ENCODE assay signal across 27 cellular contexts in genomic region chr19:51034704-51035103, GRCh38. TPM values are rescaled to one million over a fixed set of nuclear protein-coding genes. Genes with fewer than 3 reads are reported as not detected.
A peak's percentile ranks its signal among the peaks of the same experiment; 100 is the strongest.
DNase-seq lines count a peak whose midpoint lies in the region; ATAC-seq, FAIRE-seq and TF ChIP-seq lines count a peak whose summit lies in the region.
"Had no signal": no experiment of that assay in that cellular context is flagged by ENCODE, and none has a peak within 500 bp of the region (broad histone marks: within the 10 kb centered on the region; RNA-seq: fewer than 3 reads in every experiment).

Gene KLK12 (minus strand): TSS chr19:51035002. CDS start chr19:51034621, 381 bp downstream.

- no peak within 1 kb of the TSS for H3K27ac ChIP-seq in PC-9
- H3K27ac ChIP-seq in kidney (ENCODE audit: low read depth in 2 of 2, low read length in 2 of 2): no peak within 1 kb of the TSS
- H3K27ac ChIP-seq: dorsolateral prefrontal cortex, foreskin keratinocyte, SK-N-MC, spleen, WERI-Rb-1 had no signal

- CTCF ChIA-PET in PC-9 (lab: Charles Lee): interaction anchor here (0.6 kb wide), 1 partner anchor 329 kb away, joined by 3 read pairs; no protein-coding TSS in a partner anchor

- FAIRE-seq in kidney (lab: Jason Lieb, UNC): no peak

- no peak within 1 kb of the TSS for H2AFZ ChIP-seq in PC-9

- H3K4me1 ChIP-seq in PC-9 (replicated peaks; ENCODE audit: insufficient read depth) (no peaks in the 10 kb centered on the region), kidney (ENCODE audit: control insufficient read depth in 1 of 2, insufficient read depth in 1 of 2, low read depth in 1 of 2, low read length in 2 of 2) (no peaks in the 10 kb centered on the region)
- H3K4me1 ChIP-seq: spleen had no signal

- H3K4me1 Mint-ChIP-seq in progenitor cell of endocrine pancreas (ENCODE audit: low read depth): peaks cover 3% of the 10 kb centered on the region
- H3K4me1 Mint-ChIP-seq: activated naive CD8-positive, alpha-beta T cell treated with anti-CD3 and anti-CD28 coated beads, Interleukin-2, amount 10 ng/mL, durations not matched to agents 7 days and 5 days; CD8-positive, alpha-beta memory T cell had no signal

- H3F3A ChIP-seq in PC-9 (ENCODE audit: insufficient read depth, low read depth): no peaks in the 10 kb centered on the region

- BruUV-seq in PC-9 (replicated peaks; lab: Mats Ljungman, UMichigan): no TSS peak

- no peak within 1 kb of the TSS for H3K9ac ChIP-seq in kidney (ENCODE audit: low read length in 2 of 2)

- H3K4me3 ChIP-seq in PC-9 (no peak within 1 kb of the TSS), kidney (ENCODE audit: low read length in 2 of 2) (no peak within 1 kb of the TSS)
- H3K4me3 ChIP-seq: dorsolateral prefrontal cortex, SK-N-MC, spleen had no signal

- peaks cover 26% of the 10 kb centered on the region for H3K27me3 Mint-ChIP-seq in progenitor cell of endocrine pancreas

- no peaks in the 10 kb centered on the region for H3K27me3 ChIP-seq in PC-9 (ENCODE audit: insufficient read depth, low read depth)
- H3K27me3 ChIP-seq: foreskin keratinocyte had no signal

- H3K9me3 ChIP-seq in PC-9 (ENCODE audit: insufficient read depth, low read depth): no peaks in the 10 kb centered on the region
- no peaks in the 10 kb centered on the region for H3K9me3 ChIP-seq in kidney (ENCODE audit: control insufficient read depth in 1 of 2, low read length in 2 of 2)
- H3K9me3 ChIP-seq: spleen had no signal

- H3K4me2 ChIP-seq in PC-9: 0 out of 2 replicates have a peak within 1 kb of the TSS, but pooled peaks have one; percentile 4

- intact Hi-C loops in PC-9 (cut with micrococcal nuclease; ENCODE audit: unreplicated experiment): no loop called here
- intact Hi-C loops in kidney (cut with DNase I): no loop called here

- TF ChIP-seq CTCF in PC-9 (conservative IDR thresholded peaks at IDR 0.05): no peak
- no peak for TF ChIP-seq CTCF in progenitor cell of endocrine pancreas (IDR thresholded peaks at IDR 0.05; ENCODE audit: unreplicated experiment)
- TF ChIP-seq CTCF in kidney (IDR thresholded peaks at IDR 0.05; ENCODE audit: borderline replicate concordance, extremely low read depth, insufficient read depth): no peak

- H3K36me3 ChIP-seq in PC-9 (ENCODE audit: low read depth) (no peaks in the 10 kb centered on the region), kidney (ENCODE audit: control insufficient read depth in 1 of 2, insufficient read depth in 2 of 2, low read length in 2 of 2) (no peaks in the 10 kb centered on the region)
- H3K36me3 ChIP-seq: spleen, WERI-Rb-1 had no signal

- POLR2A ChIA-PET in PC-9 (lab: Charles Lee; ENCODE audit: unreplicated experiment): interaction anchor here (0.6 kb wide), 1 partner anchor 32 kb away, joined by 3 read pairs; no protein-coding TSS in a partner anchor

- DNase-seq in NCI-H1417 (lab: John Stamatoyannopoulos, UW) (peak; percentile 26 to 74 (median 56)), NCI-H1417 treated with DMSO at 0.1 percent for 48 hours (lab: John Stamatoyannopoulos, UW) (no peak), HT-29 (ENCODE audit: low spot score) (peak; percentile 71), PC-9 (peak in 1 of 2 experiments; percentile 37), progenitor cell of endocrine pancreas (ENCODE audit: low spot score, unreplicated experiment) (no peak), superior temporal gyrus (ENCODE audit: extremely low spot score) (no peak), kidney (no peak)
- DNase-seq: 8988T; activated naive CD8-positive, alpha-beta T cell treated with anti-CD3 and anti-CD28 coated beads, Interleukin-2, amount 10 ng/mL, durations not matched to agents 7 days and 5 days; CD8-positive, alpha-beta memory T cell; dorsolateral prefrontal cortex; foreskin keratinocyte; hypothalamus; Kasumi-1; nucleus accumbens; spleen; stimulated activated CD4-positive, alpha-beta T cell treated with anti-CD3 and anti-CD28 coated beads, Interleukin-4, amount 100 ng/mL, for 1 hour; stimulated activated naive CD4-positive, alpha-beta T cell treated with Interleukin-2 at 50 U/mL for 16 hours; WERI-Rb-1 had no signal

- H3K36me3 Mint-ChIP-seq in progenitor cell of endocrine pancreas (ENCODE audit: insufficient read depth): no peaks in the 10 kb centered on the region
- H3K36me3 Mint-ChIP-seq: activated naive CD8-positive, alpha-beta T cell treated with anti-CD3 and anti-CD28 coated beads, Interleukin-2, amount 10 ng/mL, durations not matched to agents 7 days and 5 days; CD8-positive, alpha-beta memory T cell had no signal

- no peaks in the 10 kb centered on the region for H3K9me3 Mint-ChIP-seq in progenitor cell of endocrine pancreas (ENCODE audit: low read depth)
- H3K9me3 Mint-ChIP-seq: activated naive CD8-positive, alpha-beta T cell treated with anti-CD3 and anti-CD28 coated beads, Interleukin-2, amount 10 ng/mL, durations not matched to agents 7 days and 5 days; activated T-helper 2 cell treated with anti-CD3 and anti-CD28 coated beads, Interferon-gamma antibody, Interleukin-2, Interleukin-4, amounts not matched to agents 10 μg/mL and 5 μg/mL and 100 μg/mL, durations not matched to agents 14 hours and 24 hours and 36 hours; CD8-positive, alpha-beta memory T cell; T-helper 2 cell treated with Interferon-gamma antibody and Interleukin-4, amounts not matched to agents 5 μg/mL and 100 μg/mL, for 36 hours had no signal

- peak within 1 kb of the TSS; percentile 70 for H3K27ac Mint-ChIP-seq in progenitor cell of endocrine pancreas
- H3K27ac Mint-ChIP-seq: activated naive CD8-positive, alpha-beta T cell treated with anti-CD3 and anti-CD28 coated beads, Interleukin-2, amount 10 ng/mL, durations not matched to agents 7 days and 5 days; activated T-helper 2 cell treated with anti-CD3 and anti-CD28 coated beads, Interferon-gamma antibody, Interleukin-2, Interleukin-4, amounts not matched to agents 10 μg/mL and 5 μg/mL and 100 μg/mL, durations not matched to agents 14 hours and 24 hours and 36 hours; T-helper 2 cell treated with Interferon-gamma antibody and Interleukin-4, amounts not matched to agents 5 μg/mL and 100 μg/mL, for 36 hours had no signal

- H3K79me2 ChIP-seq in PC-9 (ENCODE audit: low read depth): no peaks in the 10 kb centered on the region

- no peak within 1 kb of the TSS for H3K4me3 Mint-ChIP-seq in progenitor cell of endocrine pancreas (ENCODE audit: low read depth)
- H3K4me3 Mint-ChIP-seq: activated naive CD8-positive, alpha-beta T cell treated with anti-CD3 and anti-CD28 coated beads, Interleukin-2, amount 10 ng/mL, durations not matched to agents 7 days and 5 days; CD8-positive, alpha-beta memory T cell; T-helper 2 cell treated with Interferon-gamma antibody and Interleukin-4, amounts not matched to agents 5 μg/mL and 100 μg/mL, for 36 hours had no signal

- ATAC-seq in GM19463 (IDR thresholded peaks at IDR 0.05; ENCODE audit: unreplicated experiment): no peak
- ATAC-seq: foreskin keratinocyte had no signal

- H4K20me1 ChIP-seq in PC-9 (ENCODE audit: insufficient read depth): no peaks in the 10 kb centered on the region

- H3K9me2 ChIP-seq in PC-9 (ENCODE audit: insufficient read depth): no peaks in the 10 kb centered on the region

RNA-seq across cellular contexts. Expression of gene KLK12, which starts in this region (rescaled TPM):
- 7.3 and 9.1 TPM in 2 replicates for total RNA-seq in HT-29 (2014; rRNA removed; shearing (Covaris generic))
- not detected in 2 replicates for total RNA-seq in PC-9 (2021)
- total RNA-seq in progenitor cell of endocrine pancreas: 0.44 and 1.0 TPM in 2 replicates
- total RNA-seq in kidney: not detected
- polyA plus RNA-seq in kidney (ENCODE audit: insufficient read depth, low read depth, low replicate concordance): not detected
- total RNA-seq: activated naive CD8-positive, alpha-beta T cell treated with anti-CD3 and anti-CD28 coated beads, Interleukin-2, amount 10 ng/mL, durations not matched to agents 7 days and 5 days; activated T-helper 2 cell treated with anti-CD3 and anti-CD28 coated beads, Interferon-gamma antibody, Interleukin-2, Interleukin-4, amounts not matched to agents 10 μg/mL and 5 μg/mL and 100 μg/mL, durations not matched to agents 14 hours and 24 hours and 36 hours; CD8-positive, alpha-beta memory T cell; dorsolateral prefrontal cortex; foreskin keratinocyte; kidney epithelial cell; lung microvascular endothelial cell; myocyte; RPMI7951; spleen had no signal
- polyA plus RNA-seq: CD8-positive, alpha-beta memory T cell had no signal

Comparison
In these comparisons a context has a peak if more than half of its experiments do, and no peak if none do; other contexts are left out.
1. DNase-seq: peak in NCI-H1417 (3 of 3) and HT-29 (single experiment); none in NCI-H1417 treated with DMSO at 0.1 percent for 48 hours (single experiment), progenitor cell of endocrine pancreas (single experiment), superior temporal gyrus (single experiment) and kidney (single experiment).